11 cellular contexts compared by ENCODE assay signal in the genomic region with DNA sequence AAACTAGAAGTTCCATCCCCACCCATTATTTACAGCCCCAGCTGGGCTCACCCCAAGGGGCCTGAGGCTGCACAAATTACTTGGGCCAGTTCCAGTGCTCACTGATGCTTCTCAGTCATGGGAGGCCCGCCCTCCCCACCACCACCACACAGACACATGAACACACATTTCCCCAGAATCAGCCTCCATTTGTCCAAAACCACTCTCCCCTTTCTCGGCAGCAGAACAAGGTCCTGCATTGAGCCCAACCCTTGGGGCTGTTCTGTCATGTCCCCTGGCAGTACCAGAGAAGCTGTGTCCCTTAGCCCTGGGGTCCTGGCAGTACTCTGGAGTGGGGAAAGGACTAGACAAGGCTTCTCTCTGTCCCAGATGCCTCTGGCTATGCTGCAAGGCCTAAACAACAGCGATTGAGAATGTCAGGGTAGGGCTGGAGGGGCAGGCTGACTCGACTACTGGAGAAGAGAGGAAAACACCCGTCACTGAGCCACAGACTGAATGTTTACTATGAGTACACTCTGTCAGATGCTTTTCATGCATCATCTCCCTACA. TPM values are rescaled to one million over a fixed set of nuclear protein-coding genes. Genes with fewer than 3 reads are reported as not detected.
DNase-seq lines count a peak whose midpoint lies in the region; ATAC-seq, FAIRE-seq and TF ChIP-seq lines count a peak whose summit lies in the region.
"Had no signal": no experiment of that assay in that cellular context is flagged by ENCODE, and none has a peak within 500 bp of the region (broad histone marks: within the 10 kb centered on the region; RNA-seq: fewer than 3 reads in every experiment).

No MANE protein-coding gene starts in this region.

- BruUV-seq in K562 (replicated peaks; lab: Mats Ljungman, UMichigan) = no TSS peak

- no peak for TF ChIP-seq CTCF in K562 (IDR thresholded peaks at IDR 0.05 in 2 of 3, conservative IDR thresholded peaks at IDR 0.05 in 1 of 3; ENCODE audit: insufficient read depth in 2 of 3, low read depth in 1 of 3, low read length in 3 of 3)

- 0 out of 2 replicates have a peak, but pooled peaks have one; percentile 17 for TF ChIP-seq POLR2A in K562 (conservative IDR thresholded peaks at IDR 0.05)

- H4K20me1 ChIP-seq in Karpas-422 (ENCODE audit: insufficient read depth, low read depth, low read length) (peaks cover 8% of the 10 kb centered on the region; the same call in 1 of the 2 replicates), K562 (replicated peaks; ENCODE audit: control insufficient read depth, insufficient read depth, low read length) (no peaks in the 10 kb centered on the region)

- H3K9me2 ChIP-seq in Karpas-422 (replicated peaks; ENCODE audit: insufficient read depth, low read length) = no peaks in the 10 kb centered on the region

- peaks cover 19% of the 10 kb centered on the region; the same call in 1 of the 2 replicates for H3K36me3 ChIP-seq in Karpas-422 (ENCODE audit: insufficient read depth, low read length)
- H3K36me3 ChIP-seq in K562 (ENCODE audit: control insufficient read depth, insufficient read depth, low read length) = peaks cover 84% of the 10 kb centered on the region
- H3K36me3 ChIP-seq in subcutaneous abdominal adipose tissue (ENCODE audit: control insufficient read depth in 5 of 5, insufficient read depth in 5 of 5, low read length in 5 of 5) = peaks cover 18 to 68% (median 50%) of the 10 kb centered on the region in 5 donors

- in situ Hi-C loops in K562 (cut with MboI) = no loop called here

- POLR2A ChIA-PET in K562 (lab: Yijun Ruan, JAX) = interaction anchor here (0.8 to 2.3 kb wide), 2 partner anchors 9 to 15 kb away, joined by 3 to 10 read pairs; no protein-coding TSS in a partner anchor

- no peak for TF ChIP-seq EP300 in K562 (IDR thresholded peaks at IDR 0.05; ENCODE audit: low read length)

- H3K9me3 ChIP-seq in Karpas-422 (ENCODE audit: low read length) (no peaks in the 10 kb centered on the region), K562 (replicated peaks; ENCODE audit: control insufficient read depth, insufficient read depth, low read depth, low read length) (no peaks in the 10 kb centered on the region), subcutaneous abdominal adipose tissue (ENCODE audit: control insufficient read depth in 5 of 5, low read length in 5 of 5) (no peaks in the 10 kb centered on the region)

- H3K9me1 ChIP-seq in K562 (ENCODE audit: control insufficient read depth, insufficient read depth, low read length) = no peaks in the 10 kb centered on the region

- H2AFZ ChIP-seq in Karpas-422 (ENCODE audit: low read length) (no peak overlapping the region), K562 (ENCODE audit: low read depth, low read length) (no peak overlapping the region)

- H3K4me2 ChIP-seq in Karpas-422 (ENCODE audit: low read depth, low read length, poor library complexity, severe bottlenecking) = no peak overlapping the region
- no peak overlapping the region for H3K4me2 ChIP-seq in K562 (ENCODE audit: insufficient read depth, low read length)

- intact Hi-C loops in K562 (cut with micrococcal nuclease) = no loop called here

- H3K9ac ChIP-seq in Karpas-422 (ENCODE audit: low read length) = no peak overlapping the region
- H3K9ac ChIP-seq in K562 (ENCODE audit: insufficient read depth in 1 of 2, low read depth in 2 of 2, low read length in 2 of 2) = peak overlapping the region in 1 of 2 experiments; percentile 23; a peak in 1 of 4 replicates
- peak overlapping the region in 2 of 5 donors; percentile 42 to 45 for H3K9ac ChIP-seq in subcutaneous abdominal adipose tissue (ENCODE audit: low read length in 5 of 5)

- ATAC-seq in K562 = no peak

- WGBS in K562 (ENCODE audit: insufficient coverage, low coverage, missing lambda C conversion rate) = 92% methylated on average over 5 of the region's 5 CpGs

- CTCF ChIA-PET in K562 (lab: Yijun Ruan, JAX; ENCODE audit: low intra/inter-chr PET ratio) = no interaction called here

- H3K4me1 ChIP-seq in Karpas-422 (ENCODE audit: low read length) = peaks cover 24% of the 10 kb centered on the region
- H3K4me1 ChIP-seq in K562 (replicated peaks in 1 of 2; ENCODE audit: control insufficient read depth in 2 of 2, insufficient read depth in 2 of 2, low read length in 2 of 2) = no peaks in the 10 kb centered on the region
- peaks cover 4 to 36% (median 26%) of the 10 kb centered on the region in 5 donors for H3K4me1 ChIP-seq in subcutaneous abdominal adipose tissue (ENCODE audit: control insufficient read depth in 5 of 5, insufficient read depth in 5 of 5, low read length in 5 of 5)

- no peak for TF ChIP-seq RAD21 in K562 (CRISPR knock-in tag; conservative IDR thresholded peaks at IDR 0.05 in 1 of 2, IDR thresholded peaks at IDR 0.05 in 1 of 2)

- H3K4me3 ChIP-seq in Karpas-422 (ENCODE audit: low read length) (no peak overlapping the region), K562 (no peak overlapping the region), subcutaneous abdominal adipose tissue (ENCODE audit: low read depth in 1 of 5, low read length in 5 of 5) (no peak overlapping the region)

- FAIRE-seq in K562 (lab: Jason Lieb, UNC) = no peak
- FAIRE-seq: islet of Langerhans had no signal

- peaks cover 7% of the 10 kb centered on the region for H3K79me2 ChIP-seq in Karpas-422 (ENCODE audit: low read length)
- H3K79me2 ChIP-seq in K562 (ENCODE audit: control insufficient read depth, insufficient read depth, low read length) = peaks cover 9% of the 10 kb centered on the region; the same call in 1 of the 3 replicates

- H3K27me3 ChIP-seq in Karpas-422 (ENCODE audit: low read length) = no peaks in the 10 kb centered on the region
- H3K27me3 ChIP-seq in K562 (ENCODE audit: control insufficient read depth in 2 of 2, insufficient read depth in 2 of 2, low read length in 2 of 2) = no peaks in the 10 kb centered on the region
- H3K27me3 ChIP-seq in subcutaneous abdominal adipose tissue (ENCODE audit: control insufficient read depth in 5 of 5, insufficient read depth in 4 of 5, low read length in 5 of 5) = no peaks in the 10 kb centered on the region

- peak; percentile 50 for DNase-seq in Karpas-422
- no peak for DNase-seq in K562 (ENCODE audit: extremely low read depth in 1 of 4, low spot score in 3 of 4)
- peak; percentile 77 for DNase-seq in inferior parietal cortex (ENCODE audit: extremely low spot score)
- no peak for DNase-seq in OCI-M1 (lab: John Stamatoyannopoulos, UW)
- no peak for DNase-seq in NCI-H1930 (lab: John Stamatoyannopoulos, UW)
- no peak for DNase-seq in cerebellar cortex (ENCODE audit: low spot score)
- DNase-seq: activated naive CD4-positive, alpha-beta T cell treated with anti-CD3 and anti-CD28 coated beads for 36 hours; stimulated activated CD4-positive, alpha-beta T cell treated with anti-CD3 and anti-CD28 coated beads, Interleukin-4, amount 100 ng/mL, for 24 hours had no signal

- H3K27ac ChIP-seq in Karpas-422 (ENCODE audit: low read length) (no peak overlapping the region), K562 (ENCODE audit: extremely low read depth, low read depth, low read length) (no peak overlapping the region), subcutaneous abdominal adipose tissue (ENCODE audit: low read depth, low read length) (peak overlapping the region; percentile 58)

RNA-seq across cellular contexts. Expression of gene SAMD4B, which starts 21.8 kb away (rescaled TPM):
- total RNA-seq in Karpas-422 (2014; rRNA removed; shearing (Covaris generic); ENCODE audit: low replicate concordance) = 50.9 and 78.1 TPM in 2 replicates
- 114 and 163 TPM in 2 replicates for total RNA-seq in K562 (2011; cell fraction: chromatin; rRNA removed; ENCODE audit: low replicate concordance)
- 74.5 and 86.1 TPM in 2 replicates for total RNA-seq in K562 (2011; cell fraction: nucleolus; rRNA removed)
- total RNA-seq in K562 (2011; cell fraction: nucleoplasm; rRNA removed) = 116 and 164 TPM in 2 replicates
- total RNA-seq in K562 (2014; rRNA removed) = 41.1 and 55.2 TPM in 2 replicates
- 17.2 and 19.9 TPM in 2 replicates for total RNA-seq in K562 (2014; rRNA removed; fragmentation: Illumina TruSeq; extraction: Trizol)
- 38.0 and 42.2 TPM in 2 replicates for total RNA-seq in K562 (2015; rRNA removed; fragmentation: Illumina TruSeq; extraction: Trizol)
- 86.3 and 90.5 TPM in 2 replicates for total RNA-seq in K562 (2021)
- polyA plus RNA-seq in K562 (2011; rRNA removed) = 20.9 and 54.2 TPM in 2 replicates
- polyA plus RNA-seq in K562 (2011; cell fraction: cytosol; rRNA removed) = 38.5 and 56.2 TPM in 2 replicates
- polyA plus RNA-seq in K562 (2011; cell fraction: nucleus; rRNA removed) = 81.0 and 127 TPM in 2 replicates
- 86.0 and 136 TPM in 2 replicates for polyA plus RNA-seq in K562 (2012)
- polyA plus RNA-seq in K562 (2014; fragmentation: Illumina TruSeq; extraction: Trizol) = 81.8 and 105 TPM in 2 replicates
- polyA plus RNA-seq in K562 (2014; fragmentation: Nextera tagmentation; extraction: Ambion mirVana) = 1 to 10 TPM; 3.4 to 5.9 TPM
- polyA plus RNA-seq in K562 (2014; rRNA removed) = 76.4 and 77.0 TPM in 2 replicates
- 22.5 and 27.0 TPM in 2 replicates for polyA minus RNA-seq in K562 (2011; rRNA and poly(A)+ RNA removed)
- 59.6 and 84.3 TPM in 2 replicates for polyA minus RNA-seq in K562 (2011; cell fraction: cytosol; rRNA and poly(A)+ RNA removed)
- polyA minus RNA-seq in K562 (2011; cell fraction: nucleus; rRNA and poly(A)+ RNA removed) = 23.4 and 27.1 TPM in 2 replicates

RNA-seq across cellular contexts. Expression of gene PAF1, which starts 26.9 kb away (rescaled TPM):
- 25.3 and 26.7 TPM in 2 replicates for total RNA-seq in Karpas-422 (2014; rRNA removed; shearing (Covaris generic); ENCODE audit: low replicate concordance)
- 59.0 and 87.9 TPM in 2 replicates for total RNA-seq in K562 (2011; cell fraction: chromatin; rRNA removed; ENCODE audit: low replicate concordance)
- total RNA-seq in K562 (2011; cell fraction: nucleolus; rRNA removed) = 51.6 and 65.2 TPM in 2 replicates
- 40.5 and 40.8 TPM in 2 replicates for total RNA-seq in K562 (2011; cell fraction: nucleoplasm; rRNA removed)
- total RNA-seq in K562 (2014; rRNA removed) (41.2 and 50.5 TPM in 2 replicates), K562 (2014; rRNA removed; fragmentation: Illumina TruSeq; extraction: Trizol) (22.6 and 23.2 TPM in 2 replicates), K562 (2015; rRNA removed; fragmentation: Illumina TruSeq; extraction: Trizol) (37.0 and 39.8 TPM in 2 replicates), K562 (2021) (30.7 and 33.8 TPM in 2 replicates)
- polyA plus RNA-seq in K562 (2011; rRNA removed) (30.1 and 31.6 TPM in 2 replicates), K562 (2014; fragmentation: Illumina TruSeq; extraction: Trizol) (41.1 and 45.0 TPM in 2 replicates), K562 (2014; fragmentation: Nextera tagmentation; extraction: Ambion mirVana) (1 to 10 TPM; 1.5 to 1.7 TPM), K562 (2014; rRNA removed) (32.4 and 43.5 TPM in 2 replicates)
- polyA plus RNA-seq in K562 (2011; cell fraction: cytosol; rRNA removed) = 31.4 and 56.3 TPM in 2 replicates
- 65.9 and 73.6 TPM in 2 replicates for polyA plus RNA-seq in K562 (2011; cell fraction: nucleus; rRNA removed)
- 37.5 and 43.8 TPM in 2 replicates for polyA plus RNA-seq in K562 (2012)
- polyA minus RNA-seq in K562 (2011; rRNA and poly(A)+ RNA removed) = 38.6 and 43.3 TPM in 2 replicates
- 21.1 and 21.3 TPM in 2 replicates for polyA minus RNA-seq in K562 (2011; cell fraction: cytosol; rRNA and poly(A)+ RNA removed)
- 33.7 and 58.5 TPM in 2 replicates for polyA minus RNA-seq in K562 (2011; cell fraction: nucleus; rRNA and poly(A)+ RNA removed)

RNA-seq across cellular contexts. Expression of gene MED29, which starts 27.2 kb away (rescaled TPM):
- total RNA-seq in Karpas-422 (2014; rRNA removed; shearing (Covaris generic); ENCODE audit: low replicate concordance) = 18.1 and 18.6 TPM in 2 replicates
- 7.8 and 14.7 TPM in 2 replicates for total RNA-seq in K562 (2011; cell fraction: chromatin; rRNA removed; ENCODE audit: low replicate concordance)
- 12.0 and 12.7 TPM in 2 replicates for total RNA-seq in K562 (2011; cell fraction: nucleolus; rRNA removed)
- 13.0 and 17.4 TPM in 2 replicates for total RNA-seq in K562 (2011; cell fraction: nucleoplasm; rRNA removed)
- total RNA-seq in K562 (2014; rRNA removed) (16.0 and 22.6 TPM in 2 replicates), K562 (2014; rRNA removed; fragmentation: Illumina TruSeq; extraction: Trizol) (7.0 and 7.2 TPM in 2 replicates), K562 (2015; rRNA removed; fragmentation: Illumina TruSeq; extraction: Trizol) (11.2 and 11.7 TPM in 2 replicates), K562 (2021) (17.3 and 18.0 TPM in 2 replicates)
- polyA plus RNA-seq in K562 (2011; rRNA removed) (11.7 and 12.4 TPM in 2 replicates), K562 (2014; fragmentation: Illumina TruSeq; extraction: Trizol) (18.0 and 19.2 TPM in 2 replicates), K562 (2014; fragmentation: Nextera tagmentation; extraction: Ambion mirVana) (1 to 10 TPM; 1.8 to 2.8 TPM), K562 (2014; rRNA removed) (15.1 and 22.5 TPM in 2 replicates)
- 18.4 and 30.0 TPM in 2 replicates for polyA plus RNA-seq in K562 (2011; cell fraction: cytosol; rRNA removed)
- 5.3 and 8.7 TPM in 2 replicates for polyA plus RNA-seq in K562 (2011; cell fraction: nucleus; rRNA removed)
- 14.0 and 19.0 TPM in 2 replicates for polyA plus RNA-seq in K562 (2012)
- polyA minus RNA-seq in K562 (2011; rRNA and poly(A)+ RNA removed) = 6.4 and 10.6 TPM in 2 replicates
- 5.9 and 9.0 TPM in 2 replicates for polyA minus RNA-seq in K562 (2011; cell fraction: cytosol; rRNA and poly(A)+ RNA removed)
- polyA minus RNA-seq in K562 (2011; cell fraction: nucleus; rRNA and poly(A)+ RNA removed) = 15.9 and 16.3 TPM in 2 replicates

RNA-seq across cellular contexts. Expression of gene GMFG, which starts 28.1 kb away (rescaled TPM):
- total RNA-seq in Karpas-422 (2014; rRNA removed; shearing (Covaris generic); ENCODE audit: low replicate concordance) = not detected in 2 replicates
- 7.6 and 17.2 TPM in 2 replicates for total RNA-seq in K562 (2011; cell fraction: chromatin; rRNA removed; ENCODE audit: low replicate concordance)
- total RNA-seq in K562 (2011; cell fraction: nucleolus; rRNA removed) = 11.3 and 11.6 TPM in 2 replicates
- total RNA-seq in K562 (2011; cell fraction: nucleoplasm; rRNA removed) = 14.4 and 17.5 TPM in 2 replicates
- total RNA-seq in K562 (2014; rRNA removed) (37.1 and 48.4 TPM in 2 replicates), K562 (2014; rRNA removed; fragmentation: Illumina TruSeq; extraction: Trizol) (48.5 and 59.1 TPM in 2 replicates), K562 (2015; rRNA removed; fragmentation: Illumina TruSeq; extraction: Trizol) (52.8 and 55.6 TPM in 2 replicates), K562 (2021) (51.8 and 58.6 TPM in 2 replicates)
- polyA plus RNA-seq in K562 (2011; rRNA removed) (91.3 and 101 TPM in 2 replicates), K562 (2014; fragmentation: Illumina TruSeq; extraction: Trizol) (49.0 and 60.2 TPM in 2 replicates), K562 (2014; fragmentation: Nextera tagmentation; extraction: Ambion mirVana) (100 to 1,000 TPM; 133 to 152 TPM), K562 (2014; rRNA removed) (61.3 and 70.7 TPM in 2 replicates)
- polyA plus RNA-seq in K562 (2011; cell fraction: cytosol; rRNA removed) = 45.0 and 75.1 TPM in 2 replicates
- 35.8 and 51.3 TPM in 2 replicates for polyA plus RNA-seq in K562 (2011; cell fraction: nucleus; rRNA removed)
- polyA plus RNA-seq in K562 (2012) = 108 and 198 TPM in 2 replicates
- 23.5 and 24.2 TPM in 2 replicates for polyA minus RNA-seq in K562 (2011; rRNA and poly(A)+ RNA removed)
- polyA minus RNA-seq in K562 (2011; cell fraction: cytosol; rRNA and poly(A)+ RNA removed) = 8.4 and 10.6 TPM in 2 replicates
- 2.2 and 9.1 TPM in 2 replicates for polyA minus RNA-seq in K562 (2011; cell fraction: nucleus; rRNA and poly(A)+ RNA removed)
- total RNA-seq: LHCN-M2 had no signal

RNA-seq across cellular contexts. Expression of gene ZFP36, which starts 42.7 kb away (rescaled TPM):
- total RNA-seq in Karpas-422 (2014; rRNA removed; shearing (Covaris generic); ENCODE audit: low replicate concordance) = 10.3 and 16.3 TPM in 2 replicates
- total RNA-seq in K562 (2011; cell fraction: chromatin; rRNA removed; ENCODE audit: low replicate concordance) = 9.5 and 19.1 TPM in 2 replicates
- total RNA-seq in K562 (2011; cell fraction: nucleolus; rRNA removed) = 17.8 and 18.8 TPM in 2 replicates
- total RNA-seq in K562 (2011; cell fraction: nucleoplasm; rRNA removed) = 15.0 and 15.3 TPM in 2 replicates
- total RNA-seq in K562 (2014; rRNA removed) (3.5 and 7.1 TPM in 2 replicates), K562 (2014; rRNA removed; fragmentation: Illumina TruSeq; extraction: Trizol) (1.8 and 2.8 TPM in 2 replicates), K562 (2015; rRNA removed; fragmentation: Illumina TruSeq; extraction: Trizol) (3.7 and 3.8 TPM in 2 replicates), K562 (2021) (17.1 and 20.1 TPM in 2 replicates)
- polyA plus RNA-seq in K562 (2011; rRNA removed) (1.0 and 2.0 TPM in 2 replicates), K562 (2014; fragmentation: Illumina TruSeq; extraction: Trizol) (12.5 and 13.4 TPM in 2 replicates), K562 (2014; fragmentation: Nextera tagmentation; extraction: Ambion mirVana) (1 to 10 TPM; 1.3 to 1.5 TPM), K562 (2014; rRNA removed) (9.2 and 9.5 TPM in 2 replicates)
- 1.8 and 3.0 TPM in 2 replicates for polyA plus RNA-seq in K562 (2011; cell fraction: cytosol; rRNA removed)
- 12.7 and 20.7 TPM in 2 replicates for polyA plus RNA-seq in K562 (2011; cell fraction: nucleus; rRNA removed)
- 14.4 and 28.7 TPM in 2 replicates for polyA plus RNA-seq in K562 (2012)
- polyA minus RNA-seq in K562 (2011; rRNA and poly(A)+ RNA removed) = 0.63 and 0.66 TPM in 2 replicates
- 6.1 and 7.0 TPM in 2 replicates for polyA minus RNA-seq in K562 (2011; cell fraction: cytosol; rRNA and poly(A)+ RNA removed)
- 11.0 and 12.8 TPM in 2 replicates for polyA minus RNA-seq in K562 (2011; cell fraction: nucleus; rRNA and poly(A)+ RNA removed)

Comparison
In these comparisons a context has a peak if more than half of its experiments do, and no peak if none do; other contexts are left out.
1. DNase-seq: peak in Karpas-422 (single experiment) and inferior parietal cortex (single experiment); none in K562 (0 of 4), OCI-M1 (single experiment), NCI-H1930 (0 of 2) and cerebellar cortex (single experiment).